Comparison of ENCODE assay signal across 27 cellular contexts in the genomic region with DNA sequence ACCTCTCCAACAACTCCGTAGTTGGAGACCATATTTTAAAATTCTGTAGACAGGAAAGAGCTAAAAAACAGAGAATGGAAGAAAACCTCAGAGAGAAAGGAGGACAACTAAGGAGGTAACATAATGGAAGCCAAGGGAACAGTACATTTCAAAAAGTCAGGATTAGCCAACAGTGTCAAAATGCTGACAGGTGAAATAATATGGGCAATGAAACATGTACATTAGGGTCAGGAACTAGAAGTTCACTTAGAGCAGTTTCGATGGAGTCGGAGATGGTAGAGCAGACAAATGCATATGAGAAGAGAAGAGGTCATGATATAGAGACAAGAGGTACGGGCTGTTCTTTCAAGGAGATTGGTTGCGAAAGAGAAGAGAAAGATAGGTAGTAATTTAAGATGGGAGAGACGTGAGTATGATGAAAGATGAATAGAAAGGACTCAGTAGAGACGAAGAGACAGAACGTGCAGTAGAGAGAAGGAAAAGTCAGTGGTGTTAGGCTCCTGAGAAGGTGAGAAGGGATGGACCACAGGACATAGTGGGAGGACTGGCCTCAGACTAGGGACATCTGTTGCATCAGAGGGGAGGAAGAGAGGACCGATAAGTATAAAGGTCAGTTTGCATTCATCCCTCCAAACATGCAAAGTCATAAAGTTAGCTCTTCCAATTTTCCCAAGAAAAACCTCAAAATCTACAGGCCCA. TPM values are rescaled to one million over a fixed set of nuclear protein-coding genes. Genes with fewer than 3 reads are reported as not detected.
"Had no signal": no experiment of that assay in that cellular context is flagged by ENCODE, and none has a peak within 500 bp of the region (broad histone marks: within the 10 kb centered on the region; RNA-seq: fewer than 3 reads in every experiment).

No MANE protein-coding gene starts in this region.

- H3K36me3 Mint-ChIP-seq: activated naive CD8-positive, alpha-beta T cell treated with anti-CD3 and anti-CD28 coated beads, Interleukin-2, amount 10 ng/mL, durations not matched to agents 7 days and 5 days; WTC11 had no signal

- H3K27ac ChIP-seq: breast epithelium, SJSA1 had no signal

- H3K4me3 ChIP-seq: breast epithelium, SJSA1 had no signal

- H3K36me3 ChIP-seq: breast epithelium, SJSA1 had no signal

- H3K27me3 ChIP-seq: breast epithelium had no signal

- H3K9me3 Mint-ChIP-seq: activated naive CD8-positive, alpha-beta T cell treated with anti-CD3 and anti-CD28 coated beads, Interleukin-2, amount 10 ng/mL, durations not matched to agents 7 days and 5 days; WTC11 had no signal

- H3K4me1 ChIP-seq: SJSA1 had no signal

- H3K4me3 Mint-ChIP-seq: activated CD8-positive, alpha-beta T cell treated with anti-CD3 and anti-CD28 coated beads, Interleukin-2, amount 10 ng/mL, durations not matched to agents 7 days and 5 days; activated naive CD8-positive, alpha-beta T cell treated with anti-CD3 and anti-CD28 coated beads, Interleukin-2, amount 10 ng/mL, durations not matched to agents 7 days and 5 days; WTC11 had no signal

- H3K4me1 Mint-ChIP-seq: activated naive CD8-positive, alpha-beta T cell treated with anti-CD3 and anti-CD28 coated beads, Interleukin-2, amount 10 ng/mL, durations not matched to agents 7 days and 5 days; WTC11 had no signal

- H3K27ac Mint-ChIP-seq: activated CD8-positive, alpha-beta T cell treated with anti-CD3 and anti-CD28 coated beads, Interleukin-2, amount 10 ng/mL, durations not matched to agents 7 days and 5 days; activated naive CD8-positive, alpha-beta T cell treated with anti-CD3 and anti-CD28 coated beads, Interleukin-2, amount 10 ng/mL, durations not matched to agents 7 days and 5 days; WTC11 had no signal

- DNase-seq: activated CD4-positive, alpha-beta T cell treated with anti-CD3 and anti-CD28 coated beads for 48 hours; activated CD4-positive, alpha-beta T cell treated with anti-CD3 and anti-CD28 coated beads, Interleukin-2, amount 50 U/mL, for 4 hours; activated CD4-positive, CD25-positive, alpha-beta regulatory T cell treated with anti-CD3 and anti-CD28 coated beads, Interleukin-2, amount 50 U/mL, for 72 hours; activated CD8-positive, alpha-beta memory T cell treated with anti-CD3 and anti-CD28 coated beads, Interleukin-2, amount 50 U/mL, for 48 hours; activated CD8-positive, alpha-beta T cell treated with anti-CD3 and anti-CD28 coated beads, Interleukin-2, amount 10 ng/mL, durations not matched to agents 7 days and 5 days; activated naive CD4-positive, alpha-beta T cell treated with anti-CD3 and anti-CD28 coated beads, Interleukin-2, amount 50 U/mL, for 16 hours; activated naive CD8-positive, alpha-beta T cell treated with anti-CD3 and anti-CD28 coated beads, Interleukin-2, amount 10 ng/mL, durations not matched to agents 7 days and 5 days; activated T-cell treated with anti-CD3 and anti-CD28 coated beads, Interleukin-2, amount 50 U/mL, for 1 hour; aorta; central memory CD4-positive, alpha-beta T cell; Karpas-422; MM.1S; NCI-H146; NCI-H187 treated with DMSO at 0.1 percent for 48 hours; NCI-H2081 treated with DMSO at 0.1 percent for 48 hours; NCI-H446 treated with DMSO at 0.1 percent for 48 hours; NCI-H526; NCI-H774; OCI-M1; RPMI8226; SHP77; SW 1271 had no signal

- ATAC-seq: activated CD8-positive, alpha-beta T cell treated with anti-CD3 and anti-CD28 coated beads, Interleukin-2, amount 10 ng/mL, durations not matched to agents 7 days and 5 days; Panc1; SK-N-SH treated with all-trans-retinoic acid at 6 μM for 48 hours; WTC11 had no signal

- H3K9me3 ChIP-seq: breast epithelium, SJSA1 had no signal

RNA-seq across cellular contexts. Expression of a gene that starts 25.6 kb away (rescaled TPM):
- total RNA-seq: activated CD8-positive, alpha-beta T cell treated with anti-CD3 and anti-CD28 coated beads, Interleukin-2, amount 10 ng/mL, durations not matched to agents 7 days and 5 days; SJSA1 had no signal
